8 cellular contexts compared by ENCODE assay signal in genomic region chr20:44810391-44811149, GRCh38. TPM values are rescaled to one million over a fixed set of nuclear protein-coding genes. Genes with fewer than 3 reads are reported as not detected.
A peak's percentile ranks its signal among the peaks of the same experiment; 100 is the strongest.
DNase-seq lines count a peak whose midpoint lies in the region; ATAC-seq and TF ChIP-seq lines count a peak whose summit lies in the region.
"Had no signal": no experiment of that assay in that cellular context is flagged by ENCODE, and none has a peak within 500 bp of the region (broad histone marks: within the 10 kb centered on the region; RNA-seq: fewer than 3 reads in every experiment).

RIMS4 (minus strand) TSS chr20:44810546; CDS start chr20:44810271, 275 bp downstream.

- H3K9me3 Mint-ChIP-seq in endodermal cell, result no peaks in the 10 kb centered on the region

- peaks cover 71% of the 10 kb centered on the region for H3K27me3 Mint-ChIP-seq in endodermal cell (ENCODE audit: insufficient read depth)

- peaks cover 4% of the 10 kb centered on the region for H3K9me3 ChIP-seq in endodermal cell (ENCODE audit: control insufficient read depth, low read length)

- H3K4me3 ChIP-seq in endodermal cell (ENCODE audit: low read length), result peak within 1 kb of the TSS; percentile 40

- no peak for TF ChIP-seq CTCF in GM13976 (IDR thresholded peaks at IDR 0.05; ENCODE audit: borderline replicate concordance, control extremely low read depth, extremely low read depth, insufficient read depth, missing control alignments)
- no peak for TF ChIP-seq CTCF in endodermal cell (conservative IDR thresholded peaks at IDR 0.05)

- in situ Hi-C loops in GM13976 (cut with MboI; ENCODE audit: low sequenced_read_pairs, unreplicated experiment), result no loop called here

- no peaks in the 10 kb centered on the region for H3K4me1 ChIP-seq in endodermal cell (ENCODE audit: control insufficient read depth, insufficient read depth, low read length)

- H3K36me3 ChIP-seq in endodermal cell (ENCODE audit: control insufficient read depth, insufficient read depth, low read length), result no peaks in the 10 kb centered on the region

- peak within 1 kb of the TSS; percentile 63 for H3K4me3 Mint-ChIP-seq in endodermal cell

- peaks cover 9% of the 10 kb centered on the region for H3K4me1 Mint-ChIP-seq in endodermal cell

- H3K36me3 Mint-ChIP-seq in endodermal cell (ENCODE audit: low read depth), result no peaks in the 10 kb centered on the region

- H3K27me3 ChIP-seq in endodermal cell (ENCODE audit: control insufficient read depth, insufficient read depth, low read length, poor library complexity, severe bottlenecking), result peaks cover 75% of the 10 kb centered on the region

- no peak within 1 kb of the TSS for H3K27ac ChIP-seq in endodermal cell (ENCODE audit: low read depth, low read length)

- H3K9ac ChIP-seq in endodermal cell (ENCODE audit: extremely low read depth, low read length, poor library complexity, severe bottlenecking), result no peak within 1 kb of the TSS

- DNase-seq in GM13976 (ENCODE audit: low spot score), result peak; percentile 54
- peak; percentile 74 for DNase-seq in NCI-H2227 (lab: John Stamatoyannopoulos, UW; ENCODE audit: unreplicated experiment)
- peak; percentile 77 for DNase-seq in endodermal cell
- peak; percentile 63 for DNase-seq in retina
- no peak for DNase-seq in SIG-M5 treated with dmso at 0.1 percent for 504 hours (lab: John Stamatoyannopoulos, UW; ENCODE audit: unreplicated experiment)

- no peak within 1 kb of the TSS for H3K27ac Mint-ChIP-seq in endodermal cell

- no peak for ATAC-seq in GM19328 (IDR thresholded peaks at IDR 0.05; ENCODE audit: unreplicated experiment)
- ATAC-seq in HG02571 (IDR thresholded peaks at IDR 0.05; ENCODE audit: unreplicated experiment), result no peak

- WGBS in endodermal cell (ENCODE audit: insufficient coverage in 1 of 2, insufficient read length in 1 of 2), 2 experiments, result 6 to 21% methylated on average over 17 to 89 of the region's 89 CpGs

RNA-seq across cellular contexts. Expression of gene RIMS4, which starts in this region (rescaled TPM):
- 10 to 100 TPM in 1 of 2 donors, 1 to 10 TPM in 1; 4.3 to 13.0 TPM for total RNA-seq in endodermal cell
- polyA plus RNA-seq in endodermal cell (2013, experiment 1 of 2), result 13.4 TPM
- 11.1 TPM for polyA plus RNA-seq in endodermal cell (2013, experiment 2 of 2)
- total RNA-seq: kidney epithelial cell had no signal
